ENCODE assay signal across 2 cellular contexts in the genomic region with DNA sequence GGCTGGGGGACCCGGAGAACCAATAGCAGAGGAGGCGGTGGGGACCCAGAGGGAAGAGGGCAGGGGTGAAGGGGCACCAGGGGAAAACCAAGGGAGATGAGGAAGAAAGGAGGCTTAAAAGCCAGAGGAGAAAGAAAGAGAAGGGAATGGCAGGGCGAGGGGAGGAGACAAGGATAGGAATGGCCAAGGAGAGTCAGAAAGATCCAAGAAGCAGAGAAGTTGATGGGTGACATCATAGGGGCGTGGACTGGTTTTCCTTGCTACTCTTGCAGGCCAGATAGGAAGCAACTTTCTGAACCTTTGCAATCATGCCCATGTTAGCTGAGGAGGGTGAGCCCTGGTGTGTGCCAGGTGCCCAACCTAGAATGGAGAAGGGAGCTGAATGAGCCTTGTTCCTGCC.
TF ChIP-seq lines count a peak whose summit lies in the region.

No MANE protein-coding gene starts in this region.

TF ChIP-seq in HEK293, 187 proteins besides CTCF, POLR2A, EP300 and RAD21 (continued from another document and continues in another):
- TF ChIP-seq, protein P1, sequence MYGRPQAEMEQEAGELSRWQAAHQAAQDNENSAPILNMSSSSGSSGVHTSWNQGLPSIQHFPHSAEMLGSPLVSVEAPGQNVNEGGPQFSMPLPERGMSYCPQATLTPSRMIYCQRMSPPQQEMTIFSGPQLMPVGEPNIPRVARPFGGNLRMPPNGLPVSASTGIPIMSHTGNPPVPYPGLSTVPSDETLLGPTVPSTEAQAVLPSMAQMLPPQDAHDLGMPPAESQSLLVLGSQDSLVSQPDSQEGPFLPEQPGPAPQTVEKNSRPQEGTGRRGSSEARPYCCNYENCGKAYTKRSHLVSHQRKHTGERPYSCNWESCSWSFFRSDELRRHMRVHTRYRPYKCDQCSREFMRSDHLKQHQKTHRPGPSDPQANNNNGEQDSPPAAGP (tag by site-specific recombination; IDR thresholded peaks at IDR 0.05) = peak; percentile 44; the same call in 1 of the 2 replicates
- TF ChIP-seq, protein P2, sequence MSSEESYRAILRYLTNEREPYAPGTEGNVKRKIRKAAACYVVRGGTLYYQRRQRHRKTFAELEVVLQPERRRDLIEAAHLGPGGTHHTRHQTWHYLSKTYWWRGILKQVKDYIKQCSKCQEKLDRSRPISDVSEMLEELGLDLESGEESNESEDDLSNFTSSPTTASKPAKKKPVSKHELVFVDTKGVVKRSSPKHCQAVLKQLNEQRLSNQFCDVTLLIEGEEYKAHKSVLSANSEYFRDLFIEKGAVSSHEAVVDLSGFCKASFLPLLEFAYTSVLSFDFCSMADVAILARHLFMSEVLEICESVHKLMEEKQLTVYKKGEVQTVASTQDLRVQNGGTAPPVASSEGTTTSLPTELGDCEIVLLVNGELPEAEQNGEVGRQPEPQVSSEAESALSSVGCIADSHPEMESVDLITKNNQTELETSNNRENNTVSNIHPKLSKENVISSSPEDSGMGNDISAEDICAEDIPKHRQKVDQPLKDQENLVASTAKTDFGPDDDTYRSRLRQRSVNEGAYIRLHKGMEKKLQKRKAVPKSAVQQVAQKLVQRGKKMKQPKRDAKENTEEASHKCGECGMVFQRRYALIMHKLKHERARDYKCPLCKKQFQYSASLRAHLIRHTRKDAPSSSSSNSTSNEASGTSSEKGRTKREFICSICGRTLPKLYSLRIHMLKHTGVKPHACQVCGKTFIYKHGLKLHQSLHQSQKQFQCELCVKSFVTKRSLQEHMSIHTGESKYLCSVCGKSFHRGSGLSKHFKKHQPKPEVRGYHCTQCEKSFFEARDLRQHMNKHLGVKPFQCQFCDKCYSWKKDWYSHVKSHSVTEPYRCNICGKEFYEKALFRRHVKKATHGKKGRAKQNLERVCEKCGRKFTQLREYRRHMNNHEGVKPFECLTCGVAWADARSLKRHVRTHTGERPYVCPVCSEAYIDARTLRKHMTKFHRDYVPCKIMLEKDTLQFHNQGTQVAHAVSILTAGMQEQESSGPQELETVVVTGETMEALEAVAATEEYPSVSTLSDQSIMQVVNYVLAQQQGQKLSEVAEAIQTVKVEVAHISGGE (tag by site-specific recombination; conservative IDR thresholded peaks at IDR 0.05; ENCODE audit: low read depth) = no peak
- TF ChIP-seq, protein P3, sequence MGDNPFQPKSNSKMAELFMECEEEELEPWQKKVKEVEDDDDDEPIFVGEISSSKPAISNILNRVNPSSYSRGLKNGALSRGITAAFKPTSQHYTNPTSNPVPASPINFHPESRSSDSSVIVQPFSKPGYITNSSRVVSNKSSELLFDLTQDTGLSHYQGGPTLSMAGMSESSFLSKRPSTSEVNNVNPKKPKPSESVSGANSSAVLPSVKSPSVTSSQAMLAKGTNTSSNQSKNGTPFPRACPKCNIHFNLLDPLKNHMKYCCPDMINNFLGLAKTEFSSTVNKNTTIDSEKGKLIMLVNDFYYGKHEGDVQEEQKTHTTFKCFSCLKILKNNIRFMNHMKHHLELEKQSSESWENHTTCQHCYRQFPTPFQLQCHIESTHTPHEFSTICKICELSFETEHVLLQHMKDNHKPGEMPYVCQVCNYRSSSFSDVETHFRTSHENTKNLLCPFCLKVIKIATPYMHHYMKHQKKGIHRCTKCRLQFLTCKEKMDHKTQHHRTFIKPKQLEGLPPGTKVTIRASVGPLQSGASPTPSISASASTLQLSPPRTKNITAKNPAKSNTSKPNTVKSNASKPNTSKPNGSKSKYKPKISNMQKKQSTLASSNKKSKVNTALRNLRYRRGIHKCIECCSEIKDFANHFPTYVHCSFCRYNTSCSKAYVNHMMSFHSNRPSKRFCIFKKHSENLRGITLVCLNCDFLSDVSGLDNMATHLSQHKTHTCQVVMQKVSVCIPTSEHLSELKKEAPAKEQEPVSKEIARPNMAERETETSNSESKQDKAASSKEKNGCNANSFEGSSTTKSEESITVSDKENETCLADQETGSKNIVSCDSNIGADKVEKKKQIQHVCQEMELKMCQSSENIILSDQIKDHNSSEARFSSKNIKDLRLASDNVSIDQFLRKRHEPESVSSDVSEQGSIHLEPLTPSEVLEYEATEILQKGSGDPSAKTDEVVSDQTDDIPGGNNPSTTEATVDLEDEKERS (tag by site-specific recombination; IDR thresholded peaks at IDR 0.05) = no peak
- no peak for TF ChIP-seq ZNF585B (tag by site-specific recombination; IDR thresholded peaks at IDR 0.05)
- peak; percentile 92 for TF ChIP-seq ZBTB17 (tag by site-specific recombination; IDR thresholded peaks at IDR 0.05)
- TF ChIP-seq, protein P4, sequence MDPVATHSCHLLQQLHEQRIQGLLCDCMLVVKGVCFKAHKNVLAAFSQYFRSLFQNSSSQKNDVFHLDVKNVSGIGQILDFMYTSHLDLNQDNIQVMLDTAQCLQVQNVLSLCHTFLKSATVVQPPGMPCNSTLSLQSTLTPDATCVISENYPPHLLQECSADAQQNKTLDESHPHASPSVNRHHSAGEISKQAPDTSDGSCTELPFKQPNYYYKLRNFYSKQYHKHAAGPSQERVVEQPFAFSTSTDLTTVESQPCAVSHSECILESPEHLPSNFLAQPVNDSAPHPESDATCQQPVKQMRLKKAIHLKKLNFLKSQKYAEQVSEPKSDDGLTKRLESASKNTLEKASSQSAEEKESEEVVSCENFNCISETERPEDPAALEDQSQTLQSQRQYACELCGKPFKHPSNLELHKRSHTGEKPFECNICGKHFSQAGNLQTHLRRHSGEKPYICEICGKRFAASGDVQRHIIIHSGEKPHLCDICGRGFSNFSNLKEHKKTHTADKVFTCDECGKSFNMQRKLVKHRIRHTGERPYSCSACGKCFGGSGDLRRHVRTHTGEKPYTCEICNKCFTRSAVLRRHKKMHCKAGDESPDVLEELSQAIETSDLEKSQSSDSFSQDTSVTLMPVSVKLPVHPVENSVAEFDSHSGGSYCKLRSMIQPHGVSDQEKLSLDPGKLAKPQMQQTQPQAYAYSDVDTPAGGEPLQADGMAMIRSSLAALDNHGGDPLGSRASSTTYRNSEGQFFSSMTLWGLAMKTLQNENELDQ (tag by site-specific recombination; IDR thresholded peaks at IDR 0.05; ENCODE audit: low read depth) = no peak
- 0 out of 2 replicates have a peak, but pooled peaks have one; percentile 26 for TF ChIP-seq ZBTB21 (tag by site-specific recombination; IDR thresholded peaks at IDR 0.05)
- TF ChIP-seq, protein P5, sequence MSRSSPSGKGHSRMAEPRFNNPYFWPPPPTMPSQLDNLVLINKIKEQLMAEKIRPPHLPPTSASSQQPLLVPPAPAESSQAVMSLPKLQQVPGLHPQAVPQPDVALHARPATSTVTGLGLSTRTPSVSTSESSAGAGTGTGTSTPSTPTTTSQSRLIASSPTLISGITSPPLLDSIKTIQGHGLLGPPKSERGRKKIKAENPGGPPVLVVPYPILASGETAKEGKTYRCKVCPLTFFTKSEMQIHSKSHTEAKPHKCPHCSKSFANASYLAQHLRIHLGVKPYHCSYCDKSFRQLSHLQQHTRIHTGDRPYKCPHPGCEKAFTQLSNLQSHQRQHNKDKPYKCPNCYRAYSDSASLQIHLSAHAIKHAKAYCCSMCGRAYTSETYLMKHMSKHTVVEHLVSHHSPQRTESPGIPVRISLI (tag by site-specific recombination; IDR thresholded peaks at IDR 0.05) = no peak

TF ChIP-seq in GM23338, 12 proteins besides CTCF, POLR2A, EP300 and RAD21 (continued from another document):
- TF ChIP-seq, protein P6, sequence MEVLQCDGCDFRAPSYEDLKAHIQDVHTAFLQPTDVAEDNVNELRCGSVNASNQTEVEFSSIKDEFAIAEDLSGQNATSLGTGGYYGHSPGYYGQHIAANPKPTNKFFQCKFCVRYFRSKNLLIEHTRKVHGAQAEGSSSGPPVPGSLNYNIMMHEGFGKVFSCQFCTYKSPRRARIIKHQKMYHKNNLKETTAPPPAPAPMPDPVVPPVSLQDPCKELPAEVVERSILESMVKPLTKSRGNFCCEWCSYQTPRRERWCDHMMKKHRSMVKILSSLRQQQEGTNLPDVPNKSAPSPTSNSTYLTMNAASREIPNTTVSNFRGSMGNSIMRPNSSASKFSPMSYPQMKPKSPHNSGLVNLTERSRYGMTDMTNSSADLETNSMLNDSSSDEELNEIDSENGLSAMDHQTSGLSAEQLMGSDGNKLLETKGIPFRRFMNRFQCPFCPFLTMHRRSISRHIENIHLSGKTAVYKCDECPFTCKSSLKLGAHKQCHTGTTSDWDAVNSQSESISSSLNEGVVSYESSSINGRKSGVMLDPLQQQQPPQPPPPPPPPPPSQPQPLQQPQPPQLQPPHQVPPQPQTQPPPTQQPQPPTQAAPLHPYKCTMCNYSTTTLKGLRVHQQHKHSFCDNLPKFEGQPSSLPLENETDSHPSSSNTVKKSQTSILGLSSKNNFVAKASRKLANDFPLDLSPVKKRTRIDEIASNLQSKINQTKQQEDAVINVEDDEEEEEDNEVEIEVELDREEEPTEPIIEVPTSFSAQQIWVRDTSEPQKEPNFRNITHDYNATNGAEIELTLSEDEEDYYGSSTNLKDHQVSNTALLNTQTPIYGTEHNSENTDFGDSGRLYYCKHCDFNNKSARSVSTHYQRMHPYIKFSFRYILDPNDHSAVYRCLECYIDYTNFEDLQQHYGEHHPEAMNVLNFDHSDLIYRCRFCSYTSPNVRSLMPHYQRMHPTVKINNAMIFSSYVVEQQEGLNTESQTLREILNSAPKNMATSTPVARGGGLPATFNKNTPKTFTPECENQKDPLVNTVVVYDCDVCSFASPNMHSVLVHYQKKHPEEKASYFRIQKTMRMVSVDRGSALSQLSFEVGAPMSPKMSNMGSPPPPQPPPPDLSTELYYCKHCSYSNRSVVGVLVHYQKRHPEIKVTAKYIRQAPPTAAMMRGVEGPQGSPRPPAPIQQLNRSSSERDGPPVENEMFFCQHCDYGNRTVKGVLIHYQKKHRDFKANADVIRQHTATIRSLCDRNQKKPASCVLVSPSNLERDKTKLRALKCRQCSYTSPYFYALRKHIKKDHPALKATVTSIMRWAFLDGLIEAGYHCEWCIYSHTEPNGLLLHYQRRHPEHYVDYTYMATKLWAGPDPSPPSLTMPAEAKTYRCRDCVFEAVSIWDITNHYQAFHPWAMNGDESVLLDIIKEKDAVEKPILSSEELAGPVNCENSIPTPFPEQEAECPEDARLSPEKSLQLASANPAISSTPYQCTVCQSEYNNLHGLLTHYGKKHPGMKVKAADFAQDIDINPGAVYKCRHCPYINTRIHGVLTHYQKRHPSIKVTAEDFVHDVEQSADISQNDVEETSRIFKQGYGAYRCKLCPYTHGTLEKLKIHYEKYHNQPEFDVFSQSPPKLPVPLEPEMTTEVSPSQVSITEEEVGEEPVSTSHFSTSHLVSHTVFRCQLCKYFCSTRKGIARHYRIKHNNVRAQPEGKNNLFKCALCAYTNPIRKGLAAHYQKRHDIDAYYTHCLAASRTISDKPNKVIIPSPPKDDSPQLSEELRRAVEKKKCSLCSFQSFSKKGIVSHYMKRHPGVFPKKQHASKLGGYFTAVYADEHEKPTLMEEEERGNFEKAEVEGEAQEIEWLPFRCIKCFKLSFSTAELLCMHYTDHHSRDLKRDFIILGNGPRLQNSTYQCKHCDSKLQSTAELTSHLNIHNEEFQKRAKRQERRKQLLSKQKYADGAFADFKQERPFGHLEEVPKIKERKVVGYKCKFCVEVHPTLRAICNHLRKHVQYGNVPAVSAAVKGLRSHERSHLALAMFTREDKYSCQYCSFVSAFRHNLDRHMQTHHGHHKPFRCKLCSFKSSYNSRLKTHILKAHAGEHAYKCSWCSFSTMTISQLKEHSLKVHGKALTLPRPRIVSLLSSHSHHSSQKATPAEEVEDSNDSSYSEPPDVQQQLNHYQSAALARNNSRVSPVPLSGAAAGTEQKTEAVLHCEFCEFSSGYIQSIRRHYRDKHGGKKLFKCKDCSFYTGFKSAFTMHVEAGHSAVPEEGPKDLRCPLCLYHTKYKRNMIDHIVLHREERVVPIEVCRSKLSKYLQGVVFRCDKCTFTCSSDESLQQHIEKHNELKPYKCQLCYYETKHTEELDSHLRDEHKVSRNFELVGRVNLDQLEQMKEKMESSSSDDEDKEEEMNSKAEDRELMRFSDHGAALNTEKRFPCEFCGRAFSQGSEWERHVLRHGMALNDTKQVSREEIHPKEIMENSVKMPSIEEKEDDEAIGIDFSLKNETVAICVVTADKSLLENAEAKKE (CRISPR knock-in tag; IDR thresholded peaks at IDR 0.05) = no peak
- TF ChIP-seq EZH2 (IDR thresholded peaks at IDR 0.05; ENCODE audit: low read depth, unreplicated experiment) = no peak
- TF ChIP-seq NANOG (IDR thresholded peaks at IDR 0.05; ENCODE audit: borderline replicate concordance) = no peak
- no peak for TF ChIP-seq POLR2AphosphoS5 (IDR thresholded peaks at IDR 0.05; ENCODE audit: low read depth)
- TF ChIP-seq, protein P7, sequence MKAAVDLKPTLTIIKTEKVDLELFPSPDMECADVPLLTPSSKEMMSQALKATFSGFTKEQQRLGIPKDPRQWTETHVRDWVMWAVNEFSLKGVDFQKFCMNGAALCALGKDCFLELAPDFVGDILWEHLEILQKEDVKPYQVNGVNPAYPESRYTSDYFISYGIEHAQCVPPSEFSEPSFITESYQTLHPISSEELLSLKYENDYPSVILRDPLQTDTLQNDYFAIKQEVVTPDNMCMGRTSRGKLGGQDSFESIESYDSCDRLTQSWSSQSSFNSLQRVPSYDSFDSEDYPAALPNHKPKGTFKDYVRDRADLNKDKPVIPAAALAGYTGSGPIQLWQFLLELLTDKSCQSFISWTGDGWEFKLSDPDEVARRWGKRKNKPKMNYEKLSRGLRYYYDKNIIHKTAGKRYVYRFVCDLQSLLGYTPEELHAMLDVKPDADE (IDR thresholded peaks at IDR 0.05) = no peak
- TF ChIP-seq EZH2phosphoT487 (IDR thresholded peaks at IDR 0.05; ENCODE audit: unreplicated experiment) = no peak
